In genomic region chr6:159508966-159509365, GRCh38 we compare ENCODE assay signal across 2 cellular contexts.
A peak's percentile ranks its signal among the peaks of the same experiment; 100 is the strongest.
TF ChIP-seq lines count a peak whose summit lies in the region.

No MANE protein-coding gene starts in this region.

TF ChIP-seq in HEK293, 187 proteins besides CTCF, POLR2A, EP300 and RAD21:
- TF ChIP-seq ZNF10 (tag by site-specific recombination; IDR thresholded peaks at IDR 0.05), result peak; percentile 90
- TF ChIP-seq ZNF18 (tag by site-specific recombination; IDR thresholded peaks at IDR 0.05), result no peak

TF ChIP-seq in K562, 482 proteins besides CTCF, POLR2A, EP300 and RAD21:
- TF ChIP-seq ZNF134 (CRISPR knock-in tag; conservative IDR thresholded peaks at IDR 0.05) (peak; percentile 94), FOXM1 (IDR thresholded peaks at IDR 0.05; ENCODE audit: low read depth) (no peak), FOXM1 (CRISPR knock-in tag; IDR thresholded peaks at IDR 0.05; ENCODE audit: low read depth) (no peak), ZEB2 (IDR thresholded peaks at IDR 0.05) (no peak), NFIX (CRISPR knock-in tag; IDR thresholded peaks at IDR 0.05; ENCODE audit: low read depth) (no peak)
